ENCODE assay signal across 1 cellular context in the genomic region with DNA sequence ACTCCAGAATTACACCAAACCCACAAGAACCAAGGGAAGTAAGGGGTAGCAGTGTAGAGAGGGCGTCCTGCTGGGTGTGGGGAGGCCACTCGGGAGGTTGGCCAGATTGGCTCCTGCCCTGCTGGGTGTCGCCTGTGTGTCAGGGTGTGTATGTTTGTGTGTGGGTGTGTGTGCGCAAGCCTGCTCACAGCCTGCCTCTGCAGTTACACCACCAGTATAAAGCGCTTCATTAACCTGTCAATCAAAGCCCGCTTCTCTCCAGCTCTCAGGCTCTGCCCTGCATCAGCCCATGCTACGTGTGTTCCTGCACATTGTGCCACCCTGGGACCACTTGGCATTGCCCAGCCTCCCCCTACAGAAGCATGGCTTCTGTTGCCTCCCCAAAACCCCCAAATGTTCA.
TF ChIP-seq lines count a peak whose summit lies in the region.

No MANE protein-coding gene starts in this region.

TF ChIP-seq in HCT116, 20 proteins besides CTCF, POLR2A, EP300 and RAD21 (continued from another document):
- TF ChIP-seq, protein P1, sequence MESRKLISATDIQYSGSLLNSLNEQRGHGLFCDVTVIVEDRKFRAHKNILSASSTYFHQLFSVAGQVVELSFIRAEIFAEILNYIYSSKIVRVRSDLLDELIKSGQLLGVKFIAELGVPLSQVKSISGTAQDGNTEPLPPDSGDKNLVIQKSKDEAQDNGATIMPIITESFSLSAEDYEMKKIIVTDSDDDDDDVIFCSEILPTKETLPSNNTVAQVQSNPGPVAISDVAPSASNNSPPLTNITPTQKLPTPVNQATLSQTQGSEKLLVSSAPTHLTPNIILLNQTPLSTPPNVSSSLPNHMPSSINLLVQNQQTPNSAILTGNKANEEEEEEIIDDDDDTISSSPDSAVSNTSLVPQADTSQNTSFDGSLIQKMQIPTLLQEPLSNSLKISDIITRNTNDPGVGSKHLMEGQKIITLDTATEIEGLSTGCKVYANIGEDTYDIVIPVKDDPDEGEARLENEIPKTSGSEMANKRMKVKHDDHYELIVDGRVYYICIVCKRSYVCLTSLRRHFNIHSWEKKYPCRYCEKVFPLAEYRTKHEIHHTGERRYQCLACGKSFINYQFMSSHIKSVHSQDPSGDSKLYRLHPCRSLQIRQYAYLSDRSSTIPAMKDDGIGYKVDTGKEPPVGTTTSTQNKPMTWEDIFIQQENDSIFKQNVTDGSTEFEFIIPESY (IDR thresholded peaks at IDR 0.05; ENCODE audit: extremely low read depth, insufficient replicate concordance, low read length) = no peak
- TF ChIP-seq, protein P2, sequence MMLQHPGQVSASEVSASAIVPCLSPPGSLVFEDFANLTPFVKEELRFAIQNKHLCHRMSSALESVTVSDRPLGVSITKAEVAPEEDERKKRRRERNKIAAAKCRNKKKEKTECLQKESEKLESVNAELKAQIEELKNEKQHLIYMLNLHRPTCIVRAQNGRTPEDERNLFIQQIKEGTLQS (IDR thresholded peaks at IDR 0.05) = no peak
- TF ChIP-seq SRF (IDR thresholded peaks at IDR 0.05; ENCODE audit: low read depth) = no peak
- TF ChIP-seq ELF1 (IDR thresholded peaks at IDR 0.05; ENCODE audit: borderline replicate concordance, low read depth) = no peak
- TF ChIP-seq ZNF274 (IDR thresholded peaks at IDR 0.05; ENCODE audit: low read depth, low read length) = no peak
- TF ChIP-seq SP1 (IDR thresholded peaks at IDR 0.05; ENCODE audit: low read depth) = no peak
- no peak for TF ChIP-seq CEBPB (IDR thresholded peaks at IDR 0.05; ENCODE audit: low read depth)
- no peak for TF ChIP-seq CBX3 (IDR thresholded peaks at IDR 0.05; ENCODE audit: low read depth)
TF ChIP-seq in HCT116: peak in this region for 0.
